1 cellular context compared by ENCODE assay signal in genomic region chr16:30522702-30523463, GRCh38. TPM values are rescaled to one million over a fixed set of nuclear protein-coding genes. Genes with fewer than 3 reads are reported as not detected.
"Had no signal": no experiment of that assay in that cellular context is flagged by ENCODE, and none has a peak within 500 bp of the region (broad histone marks: within the 10 kb centered on the region; RNA-seq: fewer than 3 reads in every experiment).

No MANE protein-coding gene starts in this region.

RNA-seq across cellular contexts. Expression of gene ITGAL, which starts 50.3 kb away (rescaled TPM):
- total RNA-seq: mammary epithelial cell had no signal
